In the genomic region with DNA sequence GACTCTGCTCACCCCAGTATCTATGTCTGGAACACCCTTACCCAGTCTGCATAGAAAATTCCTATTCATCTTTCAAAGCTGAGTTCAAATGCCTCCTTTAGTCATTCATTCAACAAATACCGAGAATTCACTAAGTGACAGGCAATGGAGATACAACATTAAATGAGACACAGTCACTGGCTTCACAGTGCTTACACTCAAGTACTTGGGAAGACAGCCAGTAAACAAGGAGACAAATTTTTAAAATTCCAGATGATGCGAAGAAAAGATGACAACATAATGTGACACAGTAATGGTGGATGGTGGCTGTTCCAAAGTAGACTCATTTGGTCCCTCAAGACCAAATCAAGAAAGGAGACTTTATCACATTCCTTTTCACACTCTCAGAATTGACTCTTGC, we compare ENCODE assay signal across 30 cellular contexts.
"Had no signal": no experiment of that assay in that cellular context is flagged by ENCODE, and none has a peak within 500 bp of the region (broad histone marks: within the 10 kb centered on the region; RNA-seq: fewer than 3 reads in every experiment).

No MANE protein-coding gene starts in this region.

- H3K4me3 Mint-ChIP-seq: activated CD4-positive, alpha-beta memory T cell treated with anti-CD3 and anti-CD28 coated beads, Interleukin-2, amount 10 ng/mL, durations not matched to agents 7 days and 5 days; activated CD4-positive, alpha-beta T cell treated with anti-CD3 and anti-CD28 coated beads, Interleukin-2, amount 10 ng/mL, durations not matched to agents 7 days and 5 days; activated naive CD8-positive, alpha-beta T cell; activated T-cell treated with anti-CD3 and anti-CD28 coated beads, Interleukin-2, amount 50 U/mL, for 4 hours; activated T-helper 17 cell treated with anti-CD3 and anti-CD28 coated beads, Interleukin-2, amount 50 U/mL, for 72 hours; nephron progenitor cell; stimulated activated naive B cell treated with anti-CD40 and anti-IgM and Interleukin-4, amounts not matched to agents 10 μg/mL and 1 μg/mL and 100 μg/mL, for 72 hours; T-helper 1 cell treated with Interleukin-12 subunit alpha and Interleukin-12 subunit beta and Interleukin-4 antibody, amounts not matched to agents 30 μg/mL and 1 μg/mL, for 36 hours had no signal

- H3K36me3 ChIP-seq: cardiac muscle cell, gastrocnemius medialis, neutrophil, ovary, prostate gland, stomach, thyroid gland, upper lobe of right lung had no signal

- H3K36me3 Mint-ChIP-seq: stimulated activated naive B cell treated with anti-CD40 and anti-IgM and Interleukin-4, amounts not matched to agents 10 μg/mL and 1 μg/mL and 100 μg/mL, for 72 hours had no signal

- H3K27ac ChIP-seq: body of pancreas, cardiac muscle cell, coronary artery, gastrocnemius medialis, neutrophil, ovary, prostate gland, stomach, thyroid gland, upper lobe of right lung had no signal

- H3K9me3 Mint-ChIP-seq: activated CD4-positive, alpha-beta memory T cell treated with anti-CD3 and anti-CD28 coated beads, Interleukin-2, amount 10 ng/mL, durations not matched to agents 7 days and 5 days; activated CD4-positive, alpha-beta T cell treated with anti-CD3 and anti-CD28 coated beads, Interleukin-2, amount 10 ng/mL, durations not matched to agents 7 days and 5 days; activated T-cell treated with anti-CD3 and anti-CD28 coated beads, Interleukin-2, amount 50 U/mL, for 4 hours; activated T-helper 17 cell treated with anti-CD3 and anti-CD28 coated beads, Interleukin-2, amount 50 U/mL, for 72 hours; nephron progenitor cell; stimulated activated naive B cell treated with anti-CD40 and anti-IgM and Interleukin-4, amounts not matched to agents 10 μg/mL and 1 μg/mL and 100 μg/mL, for 72 hours; T-helper 1 cell treated with Interleukin-12 subunit alpha and Interleukin-12 subunit beta and Interleukin-4 antibody, amounts not matched to agents 30 μg/mL and 1 μg/mL, for 36 hours had no signal

- H3K4me1 Mint-ChIP-seq: activated CD4-positive, alpha-beta memory T cell treated with anti-CD3 and anti-CD28 coated beads, Interleukin-2, amount 10 ng/mL, durations not matched to agents 7 days and 5 days; activated CD4-positive, alpha-beta T cell treated with anti-CD3 and anti-CD28 coated beads, Interleukin-2, amount 10 ng/mL, durations not matched to agents 7 days and 5 days; activated T-helper 17 cell treated with anti-CD3 and anti-CD28 coated beads, Interleukin-2, amount 50 U/mL, for 72 hours had no signal

- ATAC-seq: activated T-cell treated with anti-CD3 and anti-CD28 coated beads, Interleukin-2, amount 50 U/mL, for 4 hours; activated T-helper 17 cell treated with anti-CD3 and anti-CD28 coated beads, Interleukin-2, amount 50 U/mL, for 72 hours; body of pancreas; gastrocnemius medialis; left colon; sciatic nerve; stimulated activated naive B cell treated with anti-CD40 and anti-IgM and Interleukin-4, amounts not matched to agents 10 μg/mL and 1 μg/mL and 100 μg/mL, for 72 hours; upper lobe of right lung had no signal

- H3K9me3 ChIP-seq: body of pancreas, gastrocnemius medialis, neutrophil, ovary, prostate gland, stomach, thyroid gland, upper lobe of right lung had no signal

- DNase-seq: activated CD4-positive, alpha-beta memory T cell treated with anti-CD3 and anti-CD28 coated beads, Interleukin-2, amount 10 ng/mL, durations not matched to agents 7 days and 5 days; activated CD4-positive, alpha-beta T cell treated with anti-CD3 and anti-CD28 coated beads for 1 hour; activated CD4-positive, alpha-beta T cell treated with anti-CD3 and anti-CD28 coated beads, Interleukin-2, amount 10 ng/mL, durations not matched to agents 7 days and 5 days; activated T-cell treated with anti-CD3 and anti-CD28 coated beads, Interleukin-2, amount 50 U/mL, for 4 hours; anterior cingulate cortex; body of pancreas; dorsolateral prefrontal cortex; effector memory CD4-positive, alpha-beta T cell; gastrocnemius medialis; hippocampal formation; left colon; mammary epithelial cell; nephron progenitor cell; ovary; retina; small intestine; stimulated activated CD4-positive, alpha-beta T cell treated with anti-CD3 and anti-CD28 coated beads, Interleukin-1b, Interleukin-23, amount 100 ng/mL, for 48 hours; stimulated activated naive B cell treated with anti-CD40 and anti-IgM and Interleukin-4, amounts not matched to agents 10 μg/mL and 1 μg/mL and 100 μg/mL, for 72 hours; stomach; T-helper 9 cell; thyroid gland; upper lobe of right lung had no signal

- H3K4me3 ChIP-seq: body of pancreas, cardiac muscle cell, coronary artery, dorsolateral prefrontal cortex, gastrocnemius medialis, ovary, prostate gland, stomach, thyroid gland, upper lobe of right lung had no signal

- H3K27me3 ChIP-seq: body of pancreas, cardiac muscle cell, dorsolateral prefrontal cortex, gastrocnemius medialis, ovary, stomach, thyroid gland, upper lobe of right lung had no signal

- H3K27ac Mint-ChIP-seq: activated CD4-positive, alpha-beta memory T cell treated with anti-CD3 and anti-CD28 coated beads, Interleukin-2, amount 10 ng/mL, durations not matched to agents 7 days and 5 days; activated CD4-positive, alpha-beta T cell treated with anti-CD3 and anti-CD28 coated beads, Interleukin-2, amount 10 ng/mL, durations not matched to agents 7 days and 5 days; activated naive CD8-positive, alpha-beta T cell; activated T-helper 17 cell treated with anti-CD3 and anti-CD28 coated beads, Interleukin-2, amount 50 U/mL, for 72 hours; T-helper 1 cell treated with Interleukin-12 subunit alpha and Interleukin-12 subunit beta and Interleukin-4 antibody, amounts not matched to agents 30 μg/mL and 1 μg/mL, for 36 hours had no signal
